9 cellular contexts compared by ENCODE assay signal in the genomic region with DNA sequence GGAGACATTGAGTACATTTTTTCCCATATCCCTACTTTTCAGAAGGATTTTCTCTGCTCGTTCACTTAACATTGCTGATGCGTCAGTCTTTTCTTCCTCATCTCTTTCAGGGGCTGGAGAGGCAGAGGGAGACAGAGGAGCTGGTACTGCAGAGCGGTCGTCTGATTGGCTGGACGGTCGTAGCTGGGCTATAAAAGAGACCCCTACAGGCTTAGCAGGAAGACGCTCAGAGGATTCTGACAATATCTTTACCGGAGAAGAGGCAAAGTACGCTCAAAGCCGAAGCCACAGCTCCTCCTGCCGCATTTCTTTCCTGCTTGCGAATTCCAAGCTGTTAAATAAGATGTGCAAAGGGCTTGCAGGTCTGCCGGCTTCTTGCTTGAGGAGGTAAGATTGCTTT. TPM values are rescaled to one million over a fixed set of nuclear protein-coding genes. Genes with fewer than 3 reads are reported as not detected.
DNase-seq lines count a peak whose midpoint lies in the region; ATAC-seq, FAIRE-seq and TF ChIP-seq lines count a peak whose summit lies in the region.
"Had no signal": no experiment of that assay in that cellular context is flagged by ENCODE, and none has a peak within 500 bp of the region (broad histone marks: within the 10 kb centered on the region; RNA-seq: fewer than 3 reads in every experiment).

A gene (plus strand): TSS at position 220 of the 400 bp plus-strand sequence. CDS start 124 bp downstream, at position 344.

- no peak within 1 kb of the TSS for H3K4ac ChIP-seq in mesendoderm (ENCODE audit: low read depth, low read length)

- DNase-seq in EH (ENCODE audit: low read depth), result peak; percentile 98
- DNase-seq in NCI-H82 (lab: John Stamatoyannopoulos, UW), result peak; percentile 97
- peak; percentile 94 for DNase-seq in endothelial cell of umbilical vein (ENCODE audit: low read depth, low spot score)
- DNase-seq in mesendoderm, result peak; percentile 96
- peak; percentile 75 to 79 for DNase-seq in aorta
- DNase-seq: naive B cell had no signal

- H3K9ac ChIP-seq in endothelial cell of umbilical vein (replicated peaks; ENCODE audit: extremely low read depth, insufficient read depth, low read length) (peak within 1 kb of the TSS; percentile 83), mesendoderm (ENCODE audit: low read length) (no peak within 1 kb of the TSS)

- H3K4me1 ChIP-seq in endothelial cell of umbilical vein (ENCODE audit: control insufficient read depth, extremely low read depth, insufficient read depth, low read length) (peaks cover 44% of the 10 kb centered on the region), mesendoderm (ENCODE audit: control insufficient read depth, low read depth, low read length) (no peaks in the 10 kb centered on the region), aorta (ENCODE audit: control insufficient read depth in 1 of 2, insufficient read depth in 2 of 2, low read length in 2 of 2) (peaks cover 4 to 6% of the 10 kb centered on the region in 2 donors)

- peak within 1 kb of the TSS; percentile 81 for H2AFZ ChIP-seq in endothelial cell of umbilical vein (ENCODE audit: low read depth, low read length)

- WGBS in mesendoderm (ENCODE audit: extremely low coverage, insufficient coverage, low lambda C conversion rate), result no CpG with 5 or more reads among the region's 13 CpGs
- 0 to 2% methylated on average over 13 of the region's 13 CpGs for WGBS in aorta, 2 donors

- H3K56ac ChIP-seq in mesendoderm (ENCODE audit: low read length), result no peak within 1 kb of the TSS

- peak within 1 kb of the TSS; percentile 36 for H2BK15ac ChIP-seq in mesendoderm (replicated peaks; ENCODE audit: low read depth)

- dilution Hi-C loops in endothelial cell of umbilical vein (cut with MboI; ENCODE audit: extremely low pct_ligation_motif_present, low sequenced_read_pairs), result loop anchor here (25.0 kb wide), 1 partner anchor 207 kb away; a partner anchor contains a TSS

- peak; percentile 47 to 51 for TF ChIP-seq CTCF in endothelial cell of umbilical vein (IDR thresholded peaks at IDR 0.05; ENCODE audit: extremely low read depth in 1 of 2, insufficient read depth in 1 of 2, low read depth in 1 of 2, low read length in 2 of 2)

- peak within 1 kb of the TSS; percentile 35 to 98 (median 88) for H3K4me3 ChIP-seq in endothelial cell of umbilical vein (replicated peaks in 1 of 3; ENCODE audit: insufficient read depth in 1 of 3, low read depth in 1 of 3, low read length in 3 of 3)
- no peak within 1 kb of the TSS for H3K4me3 ChIP-seq in mesendoderm (ENCODE audit: low read length)
- H3K4me3 ChIP-seq in aorta (ENCODE audit: low read length in 2 of 2), result peak within 1 kb of the TSS; percentile 86 to 98

- no peaks in the 10 kb centered on the region for H3K9me1 ChIP-seq in endothelial cell of umbilical vein (replicated peaks; ENCODE audit: control insufficient read depth, extremely low read depth, insufficient read depth, low read length)

- H3K9me3 ChIP-seq in endothelial cell of umbilical vein (replicated peaks; ENCODE audit: control insufficient read depth, insufficient read depth, low read length) (no peaks in the 10 kb centered on the region), aorta (ENCODE audit: control insufficient read depth, low read length) (no peaks in the 10 kb centered on the region)

- H3K27me3 ChIP-seq in endothelial cell of umbilical vein (ENCODE audit: control insufficient read depth in 2 of 2, insufficient read depth in 2 of 2, low read length in 2 of 2) (no peaks in the 10 kb centered on the region), mesendoderm (ENCODE audit: insufficient read depth, low read length, poor library complexity) (no peaks in the 10 kb centered on the region), aorta (ENCODE audit: control insufficient read depth in 1 of 2, insufficient read depth in 2 of 2, low read length in 1 of 2) (no peaks in the 10 kb centered on the region)

- peak within 1 kb of the TSS; percentile 69 for H3K27ac ChIP-seq in endothelial cell of umbilical vein (ENCODE audit: insufficient read depth, low read depth, low read length)
- H3K27ac ChIP-seq in mesendoderm (ENCODE audit: low read depth, low read length), result no peak within 1 kb of the TSS
- H3K27ac ChIP-seq in aorta (ENCODE audit: low read depth in 1 of 2, low read length in 2 of 2), result peak within 1 kb of the TSS in 1 of 2 donors; percentile 71

- H3K4me2 ChIP-seq in endothelial cell of umbilical vein (ENCODE audit: insufficient read depth, low read length) (peak within 1 kb of the TSS; percentile 93), mesendoderm (ENCODE audit: low read length) (no peak within 1 kb of the TSS)

- no peak within 1 kb of the TSS for H2AK5ac ChIP-seq in mesendoderm (ENCODE audit: low read length)

- peaks cover 19% of the 10 kb centered on the region for H3K79me2 ChIP-seq in endothelial cell of umbilical vein (ENCODE audit: control insufficient read depth, insufficient read depth, low read length)
- no peaks in the 10 kb centered on the region for H3K79me2 ChIP-seq in mesendoderm (ENCODE audit: control insufficient read depth, insufficient read depth, low read length)

- BruUV-seq in endothelial cell of umbilical vein (replicated peaks; lab: Mats Ljungman, UMichigan), result no TSS peak

- peak; percentile 89 for FAIRE-seq in endothelial cell of umbilical vein (lab: Jason Lieb, UNC)

- CTCF ChIA-PET in endothelial cell of umbilical vein (lab: Charles Lee), result interaction anchor here (0.7 to 5.7 kb wide), 38 partner anchors 8 to 253 kb away, joined by 3 to 152 read pairs (median 8); a partner anchor contains a TSS

- H2BK120ac ChIP-seq in mesendoderm (ENCODE audit: low read depth, low read length), result no peak within 1 kb of the TSS

- ATAC-seq in aorta (ENCODE audit: low FRiP score), result peak; percentile 90
- no peak for ATAC-seq in HG03342 (IDR thresholded peaks at IDR 0.05; ENCODE audit: unreplicated experiment)
- ATAC-seq in HG03135 (IDR thresholded peaks at IDR 0.05; ENCODE audit: unreplicated experiment), result no peak
- ATAC-seq in GM18870 (IDR thresholded peaks at IDR 0.05; ENCODE audit: unreplicated experiment), result no peak

- H3K79me1 ChIP-seq in mesendoderm (ENCODE audit: low read length), result no peaks in the 10 kb centered on the region

- H3K18ac ChIP-seq in mesendoderm (ENCODE audit: low read length), result no peak within 1 kb of the TSS

- intact Hi-C loops in endothelial cell of umbilical vein (cut with micrococcal nuclease) (loop anchor here (1.0 to 2.0 kb wide), 5 partner anchors 32 to 215 kb away; no protein-coding TSS in a partner anchor), aorta (cut with DNase I) (loop anchor here (2.0 to 5.0 kb wide), 3 partner anchors 190 to 248 kb away; no protein-coding TSS in a partner anchor)

- H4K20me1 ChIP-seq in endothelial cell of umbilical vein (replicated peaks; ENCODE audit: control insufficient read depth, extremely low read depth, insufficient read depth, low read length), result no peaks in the 10 kb centered on the region

- POLR2A ChIA-PET in endothelial cell of umbilical vein (lab: Charles Lee), result interaction anchor here (0.7 to 1.5 kb wide), 8 partner anchors 17 to 254 kb away, joined by 3 to 7 read pairs (median 4); no protein-coding TSS in a partner anchor

- H3K23ac ChIP-seq in mesendoderm (ENCODE audit: low read length), result no peak within 1 kb of the TSS

- peak; percentile 89 for TF ChIP-seq POLR2A in endothelial cell of umbilical vein (IDR thresholded peaks at IDR 0.05; ENCODE audit: low read depth, low read length)

- H4K8ac ChIP-seq in mesendoderm (ENCODE audit: low read depth, low read length), result no peak within 1 kb of the TSS

- no peak within 1 kb of the TSS for H2BK5ac ChIP-seq in mesendoderm (ENCODE audit: low read length)

- H4K5ac ChIP-seq in mesendoderm (ENCODE audit: low read length), result no peak within 1 kb of the TSS

- peaks cover 0 to 6% of the 10 kb centered on the region in 2 experiments for H3K36me3 ChIP-seq in endothelial cell of umbilical vein (ENCODE audit: control insufficient read depth in 2 of 2, extremely low read depth in 1 of 2, insufficient read depth in 2 of 2, low read length in 2 of 2)
- H3K36me3 ChIP-seq in mesendoderm (ENCODE audit: control insufficient read depth, insufficient read depth, low read length), result no peaks in the 10 kb centered on the region
- H3K36me3 ChIP-seq in aorta (ENCODE audit: control insufficient read depth in 1 of 2, insufficient read depth in 2 of 2, low read length in 1 of 2), result peaks cover 0 to 2% of the 10 kb centered on the region in 2 donors

TF ChIP-seq in endothelial cell of umbilical vein, 7 proteins besides CTCF, POLR2A, EP300 and RAD21:
- TF ChIP-seq, protein P1, sequence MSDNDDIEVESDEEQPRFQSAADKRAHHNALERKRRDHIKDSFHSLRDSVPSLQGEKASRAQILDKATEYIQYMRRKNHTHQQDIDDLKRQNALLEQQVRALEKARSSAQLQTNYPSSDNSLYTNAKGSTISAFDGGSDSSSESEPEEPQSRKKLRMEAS (IDR thresholded peaks at IDR 0.05; ENCODE audit: insufficient read depth, insufficient read length), result no peak
- TF ChIP-seq FOS (IDR thresholded peaks at IDR 0.05; ENCODE audit: borderline replicate concordance, insufficient read depth, low read length), result no peak
- TF ChIP-seq EZH2 (IDR thresholded peaks at IDR 0.05; ENCODE audit: borderline replicate concordance, low read depth, low read length, severe bottlenecking), result no peak
- peak; percentile 84 for TF ChIP-seq POLR2AphosphoS5 (IDR thresholded peaks at IDR 0.05; ENCODE audit: insufficient read depth, low read depth, low read length)
- TF ChIP-seq GATA2 (IDR thresholded peaks at IDR 0.05; ENCODE audit: insufficient read depth, insufficient read length, low read depth, low read length), result no peak
- no peak for TF ChIP-seq JUN (IDR thresholded peaks at IDR 0.05; ENCODE audit: borderline replicate concordance, insufficient read depth, insufficient read length, low read depth)
- no peak for TF ChIP-seq MYC (IDR thresholded peaks at IDR 0.05; ENCODE audit: low read depth, low read length)

RNA-seq across cellular contexts. Expression of the gene that starts here (rescaled TPM):
- 54.9 and 59.3 TPM in 2 replicates for total RNA-seq in endothelial cell of umbilical vein
- polyA plus RNA-seq in endothelial cell of umbilical vein, result 7.9 and 14.6 TPM in 2 replicates
- polyA plus RNA-seq in endothelial cell of umbilical vein (2011; cell fraction: cytosol; rRNA removed), result 31.7 and 33.7 TPM in 2 replicates
- 22.4 and 40.9 TPM in 2 replicates for polyA plus RNA-seq in endothelial cell of umbilical vein (2011; cell fraction: nucleus; rRNA removed)
- polyA plus RNA-seq in endothelial cell of umbilical vein (2012), result 50.5 and 91.9 TPM in 2 replicates
- polyA minus RNA-seq in endothelial cell of umbilical vein, result 10.0 and 13.0 TPM in 2 replicates
- polyA minus RNA-seq in endothelial cell of umbilical vein (2011; cell fraction: cytosol; rRNA and poly(A)+ RNA removed), result not detected
- polyA minus RNA-seq in endothelial cell of umbilical vein (2011; cell fraction: nucleus; rRNA and poly(A)+ RNA removed), result 16.4 and 38.2 TPM in 2 replicates
- polyA plus RNA-seq in mesendoderm (2013, experiment 1 of 2), result 0.90 TPM
- 0.53 TPM for polyA plus RNA-seq in mesendoderm (2013, experiment 2 of 2)
- 10 to 100 TPM; 11.9 to 22.1 TPM for total RNA-seq in aorta
- 10 to 100 TPM; 29.3 to 42.1 TPM for polyA plus RNA-seq in aorta
